In genomic region chr4:174540175-174540574, GRCh38 we compare ENCODE assay signal across 1 cellular context.
TF ChIP-seq lines count a peak whose summit lies in the region.

No MANE protein-coding gene starts in this region.

TF ChIP-seq in GM23338, 12 proteins besides CTCF, POLR2A, EP300 and RAD21:
- TF ChIP-seq ZNF462 (CRISPR knock-in tag; IDR thresholded peaks at IDR 0.05) (no peak), CREB1 (CRISPR knock-in tag; IDR thresholded peaks at IDR 0.05; ENCODE audit: low read depth) (no peak), ZNF331 (CRISPR knock-in tag; IDR thresholded peaks at IDR 0.05; ENCODE audit: low read depth) (no peak), ZNF114 (CRISPR knock-in tag; IDR thresholded peaks at IDR 0.05) (no peak), NANOG (IDR thresholded peaks at IDR 0.05; ENCODE audit: borderline replicate concordance) (no peak), JUNB (IDR thresholded peaks at IDR 0.05; ENCODE audit: unreplicated experiment) (no peak), POLR2AphosphoS5 (IDR thresholded peaks at IDR 0.05; ENCODE audit: low read depth) (no peak), EZH2phosphoT487 (IDR thresholded peaks at IDR 0.05; ENCODE audit: unreplicated experiment) (no peak), STAT1 (IDR thresholded peaks at IDR 0.05; ENCODE audit: unreplicated experiment) (no peak), ETS1 (IDR thresholded peaks at IDR 0.05) (no peak), REST (IDR thresholded peaks at IDR 0.05; ENCODE audit: unreplicated experiment) (no peak), EZH2 (IDR thresholded peaks at IDR 0.05; ENCODE audit: low read depth, unreplicated experiment) (no peak)
